Comparison of ENCODE assay signal across 23 cellular contexts in the genomic region with DNA sequence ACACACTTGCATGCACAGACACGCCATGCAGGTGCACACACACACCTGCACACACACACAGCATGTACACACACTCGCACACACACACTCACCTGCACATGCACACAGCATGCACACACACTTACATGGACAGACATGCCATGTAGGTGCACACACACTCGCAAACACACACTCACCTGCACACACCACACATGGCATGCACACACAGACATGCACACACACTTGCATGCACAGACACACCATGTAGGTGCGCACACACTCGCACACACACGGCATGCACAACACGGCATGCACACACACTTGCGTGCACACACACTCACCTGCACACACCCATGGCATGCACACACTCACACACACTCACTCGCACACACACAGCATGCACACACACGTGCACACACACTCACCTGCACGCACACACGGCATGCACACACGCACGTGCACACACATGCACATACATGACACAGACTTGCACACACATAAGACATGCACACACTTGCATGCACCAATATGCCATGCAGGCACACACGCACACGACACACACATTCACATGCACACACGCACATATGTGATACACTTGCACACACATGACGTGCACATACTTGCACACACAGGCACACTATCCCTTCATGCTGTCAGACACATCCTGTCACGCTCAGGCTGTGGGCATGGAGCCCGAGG.
"Had no signal": no experiment of that assay in that cellular context is flagged by ENCODE, and none has a peak within 500 bp of the region (broad histone marks: within the 10 kb centered on the region; RNA-seq: fewer than 3 reads in every experiment).

No MANE protein-coding gene starts in this region.

- H3K36me3 Mint-ChIP-seq: activated CD4-positive, alpha-beta memory T cell treated with anti-CD3 and anti-CD28 coated beads for 36 hours; activated CD8-positive, alpha-beta memory T cell treated with anti-CD3 and anti-CD28 coated beads, Interleukin-2, amount 10 ng/mL, durations not matched to agents 7 days and 5 days; memory B cell; natural killer cell treated with Interleukin-12 subunit alpha and Interleukin-12 subunit beta and Interleukin-15 and Interleukin-18, amount 100 ng/mL, for 72 hours had no signal

- H3K27ac ChIP-seq: body of pancreas, epithelial cell of prostate, gastroesophageal sphincter, sigmoid colon, thoracic aorta had no signal

- ATAC-seq: activated CD8-positive, alpha-beta memory T cell treated with anti-CD3 and anti-CD28 coated beads, Interleukin-2, amount 10 ng/mL, durations not matched to agents 7 days and 5 days; activated naive CD8-positive, alpha-beta T cell treated with anti-CD3 and anti-CD28 coated beads, Interleukin-2, amount 50 U/mL, for 24 hours; body of pancreas; gastroesophageal sphincter; left cardiac atrium; natural killer cell treated with Interleukin-12 subunit alpha and Interleukin-12 subunit beta and Interleukin-15 and Interleukin-18, amount 100 ng/mL, for 72 hours; stimulated activated naive B cell treated with anti-CD40 and anti-IgM and Interleukin-4, amounts not matched to agents 10 μg/mL and 1 μg/mL and 100 μg/mL, for 72 hours; T-helper 17 cell had no signal

- H3K9me3 Mint-ChIP-seq: activated naive CD8-positive, alpha-beta T cell treated with anti-CD3 and anti-CD28 coated beads, Interleukin-2, amount 50 U/mL, for 24 hours had no signal

- H3K27me3 Mint-ChIP-seq: activated CD8-positive, alpha-beta memory T cell treated with anti-CD3 and anti-CD28 coated beads, Interleukin-2, amount 10 ng/mL, durations not matched to agents 7 days and 5 days had no signal

- H3K4me1 Mint-ChIP-seq: activated CD8-positive, alpha-beta memory T cell treated with anti-CD3 and anti-CD28 coated beads, Interleukin-2, amount 10 ng/mL, durations not matched to agents 7 days and 5 days; activated naive CD8-positive, alpha-beta T cell treated with anti-CD3 and anti-CD28 coated beads, Interleukin-2, amount 50 U/mL, for 24 hours; T-helper 17 cell had no signal

- H3K27ac Mint-ChIP-seq: activated CD4-positive, alpha-beta memory T cell treated with anti-CD3 and anti-CD28 coated beads for 36 hours; activated CD8-positive, alpha-beta memory T cell treated with anti-CD3 and anti-CD28 coated beads, Interleukin-2, amount 10 ng/mL, durations not matched to agents 7 days and 5 days; activated naive CD8-positive, alpha-beta T cell treated with anti-CD3 and anti-CD28 coated beads, Interleukin-2, amount 50 U/mL, for 24 hours; memory B cell; natural killer cell treated with Interleukin-12 subunit alpha and Interleukin-12 subunit beta and Interleukin-15 and Interleukin-18, amount 100 ng/mL, for 72 hours; stimulated activated naive B cell treated with anti-CD40 and anti-IgM and Interleukin-4, amounts not matched to agents 10 μg/mL and 1 μg/mL and 100 μg/mL, for 72 hours; T-helper 17 cell had no signal

- H3K4me1 ChIP-seq: body of pancreas, gastroesophageal sphincter, sigmoid colon had no signal

- H3K9me3 ChIP-seq: body of pancreas, gastroesophageal sphincter, sigmoid colon, thoracic aorta had no signal

- H3K4me3 Mint-ChIP-seq: activated CD4-positive, alpha-beta memory T cell treated with anti-CD3 and anti-CD28 coated beads for 36 hours; activated CD8-positive, alpha-beta memory T cell treated with anti-CD3 and anti-CD28 coated beads, Interleukin-2, amount 10 ng/mL, durations not matched to agents 7 days and 5 days; activated naive CD8-positive, alpha-beta T cell treated with anti-CD3 and anti-CD28 coated beads, Interleukin-2, amount 50 U/mL, for 24 hours; memory B cell; natural killer cell treated with Interleukin-12 subunit alpha and Interleukin-12 subunit beta and Interleukin-15 and Interleukin-18, amount 100 ng/mL, for 72 hours; stimulated activated naive B cell treated with anti-CD40 and anti-IgM and Interleukin-4, amounts not matched to agents 10 μg/mL and 1 μg/mL and 100 μg/mL, for 72 hours; T-helper 17 cell had no signal

- H3K4me2 ChIP-seq: smooth muscle cell had no signal

- H3K4me3 ChIP-seq: body of pancreas, gastroesophageal sphincter, sigmoid colon, smooth muscle cell, thoracic aorta had no signal

- DNase-seq: activated CD4-positive, alpha-beta memory T cell treated with anti-CD3 and anti-CD28 coated beads for 36 hours; activated CD4-positive, alpha-beta T cell treated with anti-CD3 and anti-CD28 coated beads for 4 hours; activated CD4-positive, CD25-positive, alpha-beta regulatory T cell; activated CD8-positive, alpha-beta memory T cell treated with anti-CD3 and anti-CD28 coated beads, Interleukin-2, amount 10 ng/mL, durations not matched to agents 7 days and 5 days; activated gamma-delta T cell; activated naive CD4-positive, alpha-beta T cell treated with anti-CD3 and anti-CD28 coated beads, Interleukin-2, amount 50 U/mL, for 16 hours; activated naive CD8-positive, alpha-beta T cell treated with anti-CD3 and anti-CD28 coated beads, Interleukin-2, amount 50 U/mL, for 24 hours; activated T-cell treated with anti-CD3 and anti-CD28 coated beads for 4 hours; anterior cingulate cortex; hypothalamus; left cardiac atrium; stimulated activated CD4-positive, alpha-beta T cell treated with anti-CD3 and anti-CD28 coated beads, Interleukin-2, amount 100 ng/mL, for 48 hours; stimulated activated CD8-positive, alpha-beta memory T cell treated with anti-CD3 and anti-CD28 coated beads, Interleukin-4, amount 100 ng/mL, for 48 hours; stimulated activated naive B cell treated with anti-CD40 and anti-IgM and Interleukin-4, amounts not matched to agents 10 μg/mL and 1 μg/mL and 100 μg/mL, for 72 hours; T-helper 17 cell had no signal

- H3K36me3 ChIP-seq: gastroesophageal sphincter, sigmoid colon, thoracic aorta had no signal
